9 cellular contexts compared by ENCODE assay signal in genomic region chr13:61286148-61286745, GRCh38.
DNase-seq lines count a peak whose midpoint lies in the region; ATAC-seq and TF ChIP-seq lines count a peak whose summit lies in the region.
"Had no signal": no experiment of that assay in that cellular context is flagged by ENCODE, and none has a peak within 500 bp of the region (broad histone marks: within the 10 kb centered on the region; RNA-seq: fewer than 3 reads in every experiment).

No MANE protein-coding gene starts in this region.

- POLR2A ChIA-PET in HCT116 (lab: Charles Lee), result no interaction called here

- RAD21 ChIA-PET in HCT116 (lab: Charles Lee; ENCODE audit: low non-redundant PET in 1 of 2, low total read pairs in 2 of 2, uncharacterized antibody in 2 of 2, unreplicated experiment in 2 of 2), result no interaction called here

- H4K20me1 ChIP-seq in HCT116 (ENCODE audit: insufficient read depth) (no peaks in the 10 kb centered on the region), OCI-LY3 (ENCODE audit: insufficient read depth, low read length) (no peaks in the 10 kb centered on the region)

- H3K27ac ChIP-seq in HCT116 (ENCODE audit: low read depth, low read length), result no peak overlapping the region
- no peak overlapping the region for H3K27ac ChIP-seq in OCI-LY3 (ENCODE audit: low read length)

- H3K79me2 ChIP-seq in HCT116 (ENCODE audit: insufficient read depth, low read length) (no peaks in the 10 kb centered on the region), OCI-LY3 (ENCODE audit: low read length) (no peaks in the 10 kb centered on the region)

- H3K4me1 ChIP-seq in HCT116 (ENCODE audit: control insufficient read depth in 1 of 2, insufficient read depth in 2 of 2, low read length in 2 of 2) (no peaks in the 10 kb centered on the region), OCI-LY3 (ENCODE audit: low read length) (no peaks in the 10 kb centered on the region)

- no peaks in the 10 kb centered on the region for H3K27me3 Mint-ChIP-seq in activated T-helper 17 cell treated with anti-CD3 and anti-CD28 coated beads, Interleukin-2, amount 50 U/mL, for 72 hours

- peak; percentile 73; the same call in 1 of the 2 replicates for ATAC-seq in HCT116
- ATAC-seq in GM19324 (IDR thresholded peaks at IDR 0.05; ENCODE audit: low FRiP score, unreplicated experiment), result no peak
- ATAC-seq in activated T-helper 17 cell treated with anti-CD3 and anti-CD28 coated beads, Interleukin-2, amount 50 U/mL, for 72 hours (replicated peaks), result no peak
- no peak for ATAC-seq in HG03432 (IDR thresholded peaks at IDR 0.05; ENCODE audit: unreplicated experiment)
- no peak for ATAC-seq in esophagus mucosa

- DNase-seq in DMS153 treated with DMSO at 0.1 percent for 48 hours (lab: John Stamatoyannopoulos, UW; ENCODE audit: unreplicated experiment) (peak; percentile 52), HCT116 (ENCODE audit: low read depth, low spot score) (peak; percentile 16), iPS DF 4.7 (ENCODE audit: extremely low read depth, low spot score) (peak; percentile 28)
- DNase-seq: stimulated activated CD4-positive, alpha-beta T cell treated with anti-CD3 and anti-CD28 coated beads, Interleukin-4, amount 100 ng/mL, for 4 hours had no signal

- H3K4me1 Mint-ChIP-seq in activated T-helper 17 cell treated with anti-CD3 and anti-CD28 coated beads, Interleukin-2, amount 50 U/mL, for 72 hours, result no peaks in the 10 kb centered on the region

- CTCF ChIA-PET in HCT116 (lab: Charles Lee), result interaction anchor here (1.0 to 1.7 kb wide), 2 partner anchors 668 to 689 kb away, joined by 3 to 7 read pairs; no protein-coding TSS in a partner anchor

- no peak for TF ChIP-seq POLR2A in HCT116 (IDR thresholded peaks at IDR 0.05; ENCODE audit: borderline replicate concordance, extremely low read depth, insufficient read depth, insufficient read length)

- no peaks in the 10 kb centered on the region for H3K9me2 ChIP-seq in HCT116 (ENCODE audit: insufficient read depth)

- H3K4me2 ChIP-seq in HCT116 (ENCODE audit: low read length) (no peak overlapping the region), OCI-LY3 (ENCODE audit: low read length) (no peak overlapping the region)

- H3K4me3 ChIP-seq in HCT116 (replicated peaks in 1 of 2; ENCODE audit: low read depth in 1 of 2, low read length in 2 of 2) (no peak overlapping the region), OCI-LY3 (ENCODE audit: low read length) (no peak overlapping the region)

- H3K9ac ChIP-seq in HCT116 (ENCODE audit: low read length) (no peak overlapping the region), OCI-LY3 (ENCODE audit: low read length) (no peak overlapping the region)

- H2AFZ ChIP-seq in HCT116 (ENCODE audit: low read depth, low read length, poor library complexity, severe bottlenecking), result no peak overlapping the region
- peak overlapping the region; percentile 26; the same call in 1 of the 2 replicates for H2AFZ ChIP-seq in OCI-LY3 (ENCODE audit: low read depth, low read length)

- TF ChIP-seq RAD21 in HCT116 (IDR thresholded peaks at IDR 0.05; ENCODE audit: low read depth), result peak; percentile 50

- H3K36me3 ChIP-seq in HCT116 (ENCODE audit: control insufficient read depth in 1 of 2, insufficient read depth in 2 of 2, low read length in 2 of 2) (no peaks in the 10 kb centered on the region), OCI-LY3 (replicated peaks; ENCODE audit: low read depth, low read length) (no peaks in the 10 kb centered on the region)

- BruUV-seq in HCT116 (replicated peaks; lab: Mats Ljungman, UMichigan), result no TSS peak

- H3K9me3 Mint-ChIP-seq in activated T-helper 17 cell treated with anti-CD3 and anti-CD28 coated beads, Interleukin-2, amount 50 U/mL, for 72 hours, result peaks cover 7% of the 10 kb centered on the region

- TF ChIP-seq CTCF in HCT116 (IDR thresholded peaks at IDR 0.05 in 2 of 3, conservative IDR thresholded peaks at IDR 0.05 in 1 of 3; ENCODE audit: borderline replicate concordance in 1 of 3, insufficient read depth in 1 of 3, low read depth in 2 of 3, low read length in 2 of 3) (peak; percentile 33 to 54 (median 33); a peak in 5 of 6 replicates), OCI-LY3 (IDR thresholded peaks at IDR 0.05; ENCODE audit: low read depth, low read length) (peak; percentile 89)

- H3K4me3 Mint-ChIP-seq in activated T-helper 17 cell treated with anti-CD3 and anti-CD28 coated beads, Interleukin-2, amount 50 U/mL, for 72 hours, result no peak overlapping the region

- H3K27me3 ChIP-seq in HCT116 (ENCODE audit: insufficient read depth, low read length) (no peaks in the 10 kb centered on the region), OCI-LY3 (ENCODE audit: low read depth, low read length) (no peaks in the 10 kb centered on the region)

- H3K9me3 ChIP-seq in HCT116 (ENCODE audit: control insufficient read depth in 1 of 2, insufficient read depth in 1 of 2, low read depth in 1 of 2, low read length in 2 of 2) (no peaks in the 10 kb centered on the region), OCI-LY3 (ENCODE audit: insufficient read depth, low read length) (no peaks in the 10 kb centered on the region)

- intact Hi-C loops in HCT116 (cut with micrococcal nuclease), result loop anchor here (1.0 to 10.0 kb wide), 2 partner anchors 399 to 668 kb away; no protein-coding TSS in a partner anchor

- H3K27ac Mint-ChIP-seq in activated T-helper 17 cell treated with anti-CD3 and anti-CD28 coated beads, Interleukin-2, amount 50 U/mL, for 72 hours, result no peak overlapping the region

- H3K36me3 Mint-ChIP-seq in activated T-helper 17 cell treated with anti-CD3 and anti-CD28 coated beads, Interleukin-2, amount 50 U/mL, for 72 hours (ENCODE audit: low read depth), result no peaks in the 10 kb centered on the region

TF ChIP-seq in HCT116, 20 proteins besides CTCF, POLR2A, EP300 and RAD21:
- TF ChIP-seq SP1 (IDR thresholded peaks at IDR 0.05; ENCODE audit: low read depth) (no peak), FOSL1 (IDR thresholded peaks at IDR 0.05; ENCODE audit: low read depth) (no peak)
TF ChIP-seq in HCT116: peak in this region for 0.
